In the genomic region with DNA sequence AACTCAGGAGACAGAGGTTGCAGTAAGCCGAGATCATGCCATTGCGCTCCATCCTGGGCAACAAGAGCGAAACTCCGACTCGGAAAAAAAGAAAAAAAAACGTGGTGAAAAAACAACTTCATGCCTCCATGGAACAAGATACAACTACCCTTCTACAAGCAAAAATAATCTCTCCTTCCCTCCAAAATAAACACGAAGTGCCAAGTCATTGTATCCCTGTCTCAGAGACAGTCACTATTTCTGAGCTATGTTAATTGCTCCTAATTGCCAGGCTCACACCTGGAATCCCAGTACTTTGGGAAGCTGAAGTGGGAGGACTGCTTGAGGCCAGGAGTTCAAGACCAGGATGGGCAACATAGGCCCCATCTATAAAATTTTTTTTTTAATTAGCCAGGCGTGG, we compare ENCODE assay signal across 22 cellular contexts. TPM values are rescaled to one million over a fixed set of nuclear protein-coding genes. Genes with fewer than 3 reads are reported as not detected.
A peak's percentile ranks its signal among the peaks of the same experiment; 100 is the strongest.
DNase-seq lines count a peak whose midpoint lies in the region; ATAC-seq and TF ChIP-seq lines count a peak whose summit lies in the region.
"Had no signal": no experiment of that assay in that cellular context is flagged by ENCODE, and none has a peak within 500 bp of the region (broad histone marks: within the 10 kb centered on the region; RNA-seq: fewer than 3 reads in every experiment).

No MANE protein-coding gene starts in this region.

- H3K4me1 ChIP-seq in osteoblast (ENCODE audit: insufficient read depth, low read length) (peaks cover 3% of the 10 kb centered on the region), uterus (no peaks in the 10 kb centered on the region)
- H3K4me1 ChIP-seq: Peyer's patch had no signal

- ATAC-seq in activated CD4-positive, alpha-beta T cell treated with anti-CD3 and anti-CD28 coated beads for 36 hours, result no peak
- ATAC-seq in activated naive CD8-positive, alpha-beta T cell treated with anti-CD3 and anti-CD28 coated beads, Interleukin-2, amount 10 ng/mL, durations not matched to agents 7 days and 5 days (ENCODE audit: low read depth), result no peak
- ATAC-seq: CD8-positive, alpha-beta T cell; GM23338; HCT116 had no signal

- H3K36me3 Mint-ChIP-seq in activated CD4-positive, alpha-beta T cell treated with anti-CD3 and anti-CD28 coated beads for 36 hours (ENCODE audit: low read depth), result peaks cover 13% of the 10 kb centered on the region
- H3K36me3 Mint-ChIP-seq in activated naive CD8-positive, alpha-beta T cell treated with anti-CD3 and anti-CD28 coated beads, Interleukin-2, amount 10 ng/mL, durations not matched to agents 7 days and 5 days, result peaks cover 2% of the 10 kb centered on the region
- peaks cover 2% of the 10 kb centered on the region for H3K36me3 Mint-ChIP-seq in activated naive CD8-positive, alpha-beta T cell treated with anti-CD3 and anti-CD28 coated beads for 36 hours
- peaks cover 16% of the 10 kb centered on the region for H3K36me3 Mint-ChIP-seq in activated T-helper 2 cell treated with anti-CD3 and anti-CD28 coated beads, Interferon-gamma antibody, Interleukin-2, Interleukin-4, amounts not matched to agents 10 μg/mL and 5 μg/mL and 100 μg/mL, durations not matched to agents 14 hours and 24 hours and 36 hours (ENCODE audit: low read depth)

- no peak for DNase-seq in activated CD4-positive, alpha-beta T cell treated with anti-CD3 and anti-CD28 coated beads for 36 hours
- DNase-seq in activated CD4-positive, alpha-beta T cell treated with anti-CD3 and anti-CD28 coated beads, Interleukin-2, amount 50 U/mL, for 1 hour, result no peak
- no peak for DNase-seq in activated naive CD8-positive, alpha-beta T cell treated with anti-CD3 and anti-CD28 coated beads, Interleukin-2, amount 10 ng/mL, durations not matched to agents 7 days and 5 days
- DNase-seq in activated naive CD8-positive, alpha-beta T cell treated with anti-CD3 and anti-CD28 coated beads for 36 hours, result no peak
- no peak for DNase-seq in activated T-helper 2 cell treated with anti-CD3 and anti-CD28 coated beads, Interferon-gamma antibody, Interleukin-2, Interleukin-4, amounts not matched to agents 10 μg/mL and 5 μg/mL and 100 μg/mL, durations not matched to agents 14 hours and 24 hours and 36 hours (ENCODE audit: low spot score)
- peak; percentile 9 for DNase-seq in osteoblast (ENCODE audit: insufficient read length, low spot score, missing footprints)
- no peak for DNase-seq in uterus
- no peak for DNase-seq in NCI-H510A treated with DMSO at 0.1 percent for 48 hours (lab: John Stamatoyannopoulos, UW)
- DNase-seq: Calu3; CD8-positive, alpha-beta T cell; DMS53; EL; NCI-H1092 treated with DMSO at 0.1 percent for 48 hours; NCI-H2081 treated with DMSO at 0.1 percent for 48 hours; NCI-H748 treated with DMSO at 0.1 percent for 48 hours; NK-92 treated with Interleukin-12 subunit alpha and Interleukin-12 subunit beta, amount 100 ng/mL, for 24 hours; Peyer's patch had no signal

- H3K4me2 ChIP-seq in osteoblast (ENCODE audit: insufficient read depth, low read length), result no peak overlapping the region
- H3K4me2 ChIP-seq: GM23338 had no signal

- peaks cover 3% of the 10 kb centered on the region for H4K20me1 ChIP-seq in osteoblast (ENCODE audit: insufficient read depth, low read length)
- H4K20me1 ChIP-seq: BLaER1 had no signal

- H3K27me3 ChIP-seq in osteoblast (ENCODE audit: insufficient read depth, low read length), result no peaks in the 10 kb centered on the region
- no peaks in the 10 kb centered on the region for H3K27me3 ChIP-seq in uterus
- H3K27me3 ChIP-seq: BLaER1, Peyer's patch had no signal

- H3K27ac ChIP-seq in osteoblast (ENCODE audit: low read depth, low read length), result no peak overlapping the region
- no peak overlapping the region for H3K27ac ChIP-seq in uterus
- H3K27ac ChIP-seq: BLaER1, Peyer's patch had no signal

- TF ChIP-seq CTCF in osteoblast (IDR thresholded peaks at IDR 0.05; ENCODE audit: extremely low read depth, low read depth, low read length) (no peak), uterus (IDR thresholded peaks at IDR 0.05) (no peak)

- no peak overlapping the region for H2AFZ ChIP-seq in osteoblast (ENCODE audit: low read length)
- H2AFZ ChIP-seq: GM23338 had no signal

- CTCF ChIA-PET in activated CD4-positive, alpha-beta T cell treated with anti-CD3 and anti-CD28 coated beads for 36 hours (lab: Charles Lee), result interaction anchor here (0.5 to 2.3 kb wide), 6 partner anchors 9 to 119 kb away, joined by 3 to 11 read pairs (median 4); no protein-coding TSS in a partner anchor

- POLR2A ChIA-PET in activated CD4-positive, alpha-beta T cell treated with anti-CD3 and anti-CD28 coated beads for 36 hours (lab: Charles Lee), result no interaction called here
- POLR2A ChIA-PET in activated naive CD8-positive, alpha-beta T cell treated with anti-CD3 and anti-CD28 coated beads, Interleukin-2, amount 10 ng/mL, durations not matched to agents 7 days and 5 days (lab: Charles Lee), result interaction anchor here (0.7 to 2.7 kb wide), 3 partner anchors 19 to 107 kb away, joined by 3 to 9 read pairs (median 5); partner anchors contain the start of genes MRPL58 and SLC16A5

- no peaks in the 10 kb centered on the region for H3K79me2 ChIP-seq in osteoblast (ENCODE audit: insufficient read depth, low read length)

- H3K9me3 ChIP-seq in osteoblast (ENCODE audit: low read depth, low read length), result no peaks in the 10 kb centered on the region
- H3K9me3 ChIP-seq in uterus, result no peaks in the 10 kb centered on the region
- H3K9me3 ChIP-seq: BLaER1, Peyer's patch had no signal

- H3K4me3 ChIP-seq in osteoblast (ENCODE audit: insufficient read depth, low read length), result no peak overlapping the region
- no peak overlapping the region for H3K4me3 ChIP-seq in uterus
- H3K4me3 ChIP-seq: BLaER1, GM12878, GM23338, Peyer's patch had no signal

- H3K4me1 Mint-ChIP-seq in activated CD4-positive, alpha-beta T cell treated with anti-CD3 and anti-CD28 coated beads for 36 hours, result peaks cover 39% of the 10 kb centered on the region
- peaks cover 21% of the 10 kb centered on the region for H3K4me1 Mint-ChIP-seq in activated naive CD8-positive, alpha-beta T cell treated with anti-CD3 and anti-CD28 coated beads, Interleukin-2, amount 10 ng/mL, durations not matched to agents 7 days and 5 days
- H3K4me1 Mint-ChIP-seq in activated naive CD8-positive, alpha-beta T cell treated with anti-CD3 and anti-CD28 coated beads for 36 hours, result peaks cover 34% of the 10 kb centered on the region
- H3K4me1 Mint-ChIP-seq in activated T-helper 2 cell treated with anti-CD3 and anti-CD28 coated beads, Interferon-gamma antibody, Interleukin-2, Interleukin-4, amounts not matched to agents 10 μg/mL and 5 μg/mL and 100 μg/mL, durations not matched to agents 14 hours and 24 hours and 36 hours (ENCODE audit: low read depth), result peaks cover 30% of the 10 kb centered on the region
- H3K4me1 Mint-ChIP-seq: GM23338 had no signal

- H3K36me3 ChIP-seq in osteoblast (ENCODE audit: insufficient read depth, low read length) (peaks cover 13% of the 10 kb centered on the region), uterus (no peaks in the 10 kb centered on the region)

- intact Hi-C loops in activated CD4-positive, alpha-beta T cell treated with anti-CD3 and anti-CD28 coated beads for 36 hours (cut with DNase I, micrococcal nuclease), result loop anchor here (5.0 kb wide), 3 partner anchors 39 to 134 kb away; partner anchors contain the start of genes ARMC7 (in 1 of the 2) and NT5C (in 1 of the 2)
- intact Hi-C loops in activated T-helper 2 cell treated with anti-CD3 and anti-CD28 coated beads, Interferon-gamma antibody, Interleukin-2, Interleukin-4, amounts not matched to agents 10 μg/mL and 5 μg/mL and 100 μg/mL, durations not matched to agents 14 hours and 24 hours and 36 hours (cut with micrococcal nuclease), result no loop called here
- intact Hi-C loops in uterus (cut with DNase I; ENCODE audit: low total_unique reads), result no loop called here

- peak overlapping the region; percentile 10 for H3K27ac Mint-ChIP-seq in activated CD4-positive, alpha-beta T cell treated with anti-CD3 and anti-CD28 coated beads for 36 hours
- peak overlapping the region; percentile 73 for H3K27ac Mint-ChIP-seq in activated naive CD8-positive, alpha-beta T cell treated with anti-CD3 and anti-CD28 coated beads, Interleukin-2, amount 10 ng/mL, durations not matched to agents 7 days and 5 days
- H3K27ac Mint-ChIP-seq in activated naive CD8-positive, alpha-beta T cell treated with anti-CD3 and anti-CD28 coated beads for 36 hours, result no peak overlapping the region
- peak overlapping the region; percentile 40 for H3K27ac Mint-ChIP-seq in activated T-helper 2 cell treated with anti-CD3 and anti-CD28 coated beads, Interferon-gamma antibody, Interleukin-2, Interleukin-4, amounts not matched to agents 10 μg/mL and 5 μg/mL and 100 μg/mL, durations not matched to agents 14 hours and 24 hours and 36 hours
- H3K27ac Mint-ChIP-seq: CD8-positive, alpha-beta T cell; GM23338 had no signal

- no peaks in the 10 kb centered on the region for H3K27me3 Mint-ChIP-seq in activated CD4-positive, alpha-beta T cell treated with anti-CD3 and anti-CD28 coated beads for 36 hours
- H3K27me3 Mint-ChIP-seq in activated naive CD8-positive, alpha-beta T cell treated with anti-CD3 and anti-CD28 coated beads, Interleukin-2, amount 10 ng/mL, durations not matched to agents 7 days and 5 days, result no peaks in the 10 kb centered on the region
- no peaks in the 10 kb centered on the region for H3K27me3 Mint-ChIP-seq in activated naive CD8-positive, alpha-beta T cell treated with anti-CD3 and anti-CD28 coated beads for 36 hours
- no peaks in the 10 kb centered on the region for H3K27me3 Mint-ChIP-seq in activated T-helper 2 cell treated with anti-CD3 and anti-CD28 coated beads, Interferon-gamma antibody, Interleukin-2, Interleukin-4, amounts not matched to agents 10 μg/mL and 5 μg/mL and 100 μg/mL, durations not matched to agents 14 hours and 24 hours and 36 hours (ENCODE audit: low read depth)

- H3K4me3 Mint-ChIP-seq in activated CD4-positive, alpha-beta T cell treated with anti-CD3 and anti-CD28 coated beads for 36 hours, result no peak overlapping the region
- no peak overlapping the region for H3K4me3 Mint-ChIP-seq in activated naive CD8-positive, alpha-beta T cell treated with anti-CD3 and anti-CD28 coated beads, Interleukin-2, amount 10 ng/mL, durations not matched to agents 7 days and 5 days
- H3K4me3 Mint-ChIP-seq in activated naive CD8-positive, alpha-beta T cell treated with anti-CD3 and anti-CD28 coated beads for 36 hours, result no peak overlapping the region
- no peak overlapping the region for H3K4me3 Mint-ChIP-seq in activated T-helper 2 cell treated with anti-CD3 and anti-CD28 coated beads, Interferon-gamma antibody, Interleukin-2, Interleukin-4, amounts not matched to agents 10 μg/mL and 5 μg/mL and 100 μg/mL, durations not matched to agents 14 hours and 24 hours and 36 hours (ENCODE audit: low read depth)
- H3K4me3 Mint-ChIP-seq: CD8-positive, alpha-beta T cell; GM23338 had no signal

- no peaks in the 10 kb centered on the region for H3K9me3 Mint-ChIP-seq in activated CD4-positive, alpha-beta T cell treated with anti-CD3 and anti-CD28 coated beads for 36 hours (ENCODE audit: low read depth)
- H3K9me3 Mint-ChIP-seq in activated naive CD8-positive, alpha-beta T cell treated with anti-CD3 and anti-CD28 coated beads, Interleukin-2, amount 10 ng/mL, durations not matched to agents 7 days and 5 days, result no peaks in the 10 kb centered on the region
- H3K9me3 Mint-ChIP-seq in activated naive CD8-positive, alpha-beta T cell treated with anti-CD3 and anti-CD28 coated beads for 36 hours, result no peaks in the 10 kb centered on the region
- H3K9me3 Mint-ChIP-seq in activated T-helper 2 cell treated with anti-CD3 and anti-CD28 coated beads, Interferon-gamma antibody, Interleukin-2, Interleukin-4, amounts not matched to agents 10 μg/mL and 5 μg/mL and 100 μg/mL, durations not matched to agents 14 hours and 24 hours and 36 hours, result no peaks in the 10 kb centered on the region
- H3K9me3 Mint-ChIP-seq: CD8-positive, alpha-beta T cell; GM23338 had no signal

- no peak for TF ChIP-seq POLR2A in uterus (IDR thresholded peaks at IDR 0.05)

RNA-seq across cellular contexts. Expression of gene SLC16A5, which starts 19.0 kb away (rescaled TPM):
- total RNA-seq in activated CD4-positive, alpha-beta T cell treated with anti-CD3 and anti-CD28 coated beads for 36 hours, result 1 to 10 TPM; 6.0 to 6.5 TPM
- total RNA-seq in activated naive CD8-positive, alpha-beta T cell treated with anti-CD3 and anti-CD28 coated beads, Interleukin-2, amount 10 ng/mL, durations not matched to agents 7 days and 5 days, result 10 to 100 TPM in 1 of 2 experiments, 1 to 10 TPM in 1; 9.1 to 11.0 TPM
- total RNA-seq in activated naive CD8-positive, alpha-beta T cell treated with anti-CD3 and anti-CD28 coated beads for 36 hours, result 1 to 10 TPM; 2.1 TPM
- 11.6 and 11.8 TPM in 2 replicates for total RNA-seq in activated T-helper 2 cell treated with anti-CD3 and anti-CD28 coated beads, Interferon-gamma antibody, Interleukin-2, Interleukin-4, amounts not matched to agents 10 μg/mL and 5 μg/mL and 100 μg/mL, durations not matched to agents 14 hours and 24 hours and 36 hours
- total RNA-seq in osteoblast (16.3 and 19.2 TPM in 2 replicates), uterus (10 to 100 TPM in 2 of 4 donors, 1 to 10 TPM in 1, not detected in 1; 4.1 to 17.5 (median 12.1) TPM)
- total RNA-seq: A172 had no signal

RNA-seq across cellular contexts. Expression of gene KCTD2, which starts 21.7 kb away (rescaled TPM):
- 10 to 100 TPM; 15.3 to 16.7 TPM for total RNA-seq in activated CD4-positive, alpha-beta T cell treated with anti-CD3 and anti-CD28 coated beads for 36 hours
- 10 to 100 TPM; 20.4 to 22.4 TPM for total RNA-seq in activated naive CD8-positive, alpha-beta T cell treated with anti-CD3 and anti-CD28 coated beads, Interleukin-2, amount 10 ng/mL, durations not matched to agents 7 days and 5 days
- total RNA-seq in activated naive CD8-positive, alpha-beta T cell treated with anti-CD3 and anti-CD28 coated beads for 36 hours, result 10 to 100 TPM; 14.1 to 14.7 TPM
- 18.0 and 20.7 TPM in 2 replicates for total RNA-seq in activated T-helper 2 cell treated with anti-CD3 and anti-CD28 coated beads, Interferon-gamma antibody, Interleukin-2, Interleukin-4, amounts not matched to agents 10 μg/mL and 5 μg/mL and 100 μg/mL, durations not matched to agents 14 hours and 24 hours and 36 hours
- total RNA-seq in osteoblast (19.7 and 20.3 TPM in 2 replicates), uterus (10 to 100 TPM in 2 of 4 donors, 1 to 10 TPM in 2; 2.4 to 39.0 (median 15.0) TPM)

RNA-seq across cellular contexts. Expression of gene ATP5PD, which starts 22.0 kb away (rescaled TPM):
- 100 to 1,000 TPM; 194 to 237 TPM for total RNA-seq in activated CD4-positive, alpha-beta T cell treated with anti-CD3 and anti-CD28 coated beads for 36 hours
- total RNA-seq in activated naive CD8-positive, alpha-beta T cell treated with anti-CD3 and anti-CD28 coated beads, Interleukin-2, amount 10 ng/mL, durations not matched to agents 7 days and 5 days, result 100 to 1,000 TPM; 196 to 199 TPM
- 100 to 1,000 TPM; 185 to 189 TPM for total RNA-seq in activated naive CD8-positive, alpha-beta T cell treated with anti-CD3 and anti-CD28 coated beads for 36 hours
- total RNA-seq in activated T-helper 2 cell treated with anti-CD3 and anti-CD28 coated beads, Interferon-gamma antibody, Interleukin-2, Interleukin-4, amounts not matched to agents 10 μg/mL and 5 μg/mL and 100 μg/mL, durations not matched to agents 14 hours and 24 hours and 36 hours, result 166 and 170 TPM in 2 replicates
- 240 and 278 TPM in 2 replicates for total RNA-seq in osteoblast
- 100 to 1,000 TPM; 117 to 282 (median 168) TPM for total RNA-seq in uterus

RNA-seq across cellular contexts. Expression of gene ARMC7, which starts 41.0 kb away (rescaled TPM):
- total RNA-seq in activated CD4-positive, alpha-beta T cell treated with anti-CD3 and anti-CD28 coated beads for 36 hours, result 1 to 10 TPM; 6.7 to 7.7 TPM
- 10 to 100 TPM; 16.2 to 17.6 TPM for total RNA-seq in activated naive CD8-positive, alpha-beta T cell treated with anti-CD3 and anti-CD28 coated beads, Interleukin-2, amount 10 ng/mL, durations not matched to agents 7 days and 5 days
- 1 to 10 TPM; 6.5 to 6.6 TPM for total RNA-seq in activated naive CD8-positive, alpha-beta T cell treated with anti-CD3 and anti-CD28 coated beads for 36 hours
- 9.9 and 10.1 TPM in 2 replicates for total RNA-seq in activated T-helper 2 cell treated with anti-CD3 and anti-CD28 coated beads, Interferon-gamma antibody, Interleukin-2, Interleukin-4, amounts not matched to agents 10 μg/mL and 5 μg/mL and 100 μg/mL, durations not matched to agents 14 hours and 24 hours and 36 hours
- total RNA-seq in osteoblast (3.2 and 3.3 TPM in 2 replicates), uterus (1 to 10 TPM in 2 of 4 donors, under 1 TPM in 2; 0.29 to 9.2 (median 2.0) TPM)

RNA-seq across cellular contexts. Expression of gene MRPL58, which starts 56.3 kb away (rescaled TPM):
- total RNA-seq in activated CD4-positive, alpha-beta T cell treated with anti-CD3 and anti-CD28 coated beads for 36 hours, result 10 to 100 TPM; 64.6 to 66.5 TPM
- total RNA-seq in activated naive CD8-positive, alpha-beta T cell treated with anti-CD3 and anti-CD28 coated beads, Interleukin-2, amount 10 ng/mL, durations not matched to agents 7 days and 5 days, result 10 to 100 TPM; 32.2 to 36.2 TPM
- total RNA-seq in activated naive CD8-positive, alpha-beta T cell treated with anti-CD3 and anti-CD28 coated beads for 36 hours, result 10 to 100 TPM; 64.4 to 69.0 TPM
- 65.4 and 68.1 TPM in 2 replicates for total RNA-seq in activated T-helper 2 cell treated with anti-CD3 and anti-CD28 coated beads, Interferon-gamma antibody, Interleukin-2, Interleukin-4, amounts not matched to agents 10 μg/mL and 5 μg/mL and 100 μg/mL, durations not matched to agents 14 hours and 24 hours and 36 hours
- 21.2 and 23.5 TPM in 2 replicates for total RNA-seq in osteoblast
- total RNA-seq in uterus, result 10 to 100 TPM; 18.2 to 26.4 (median 20.8) TPM

Comparison
In these comparisons a context has a peak if more than half of its experiments do, and no peak if none do; other contexts are left out.
1. intact Hi-C loops: an anchor here in activated CD4-positive, alpha-beta T cell treated with anti-CD3 and anti-CD28 coated beads for 36 hours (5.0 kb wide); none called in activated T-helper 2 cell treated with anti-CD3 and anti-CD28 coated beads, Interferon-gamma antibody, Interleukin-2, Interleukin-4, amounts not matched to agents 10 μg/mL and 5 μg/mL and 100 μg/mL, durations not matched to agents 14 hours and 24 hours and 36 hours and uterus.